In genomic region chr9:127936347-127936852, GRCh38 we compare ENCODE assay signal across 1 cellular context.
TF ChIP-seq lines count a peak whose summit lies in the region.

No MANE protein-coding gene starts in this region.

TF ChIP-seq in H1, 55 proteins besides CTCF, POLR2A, EP300 and RAD21:
- TF ChIP-seq TBP (IDR thresholded peaks at IDR 0.05; ENCODE audit: low read depth, low read length) (no peak), SRF (IDR thresholded peaks at IDR 0.05; ENCODE audit: low read depth, low read length) (no peak), ZNF274 (IDR thresholded peaks at IDR 0.05; ENCODE audit: borderline replicate concordance, extremely low read depth, low read length) (no peak), SIN3A (conservative IDR thresholded peaks at IDR 0.05 in 1 of 2, IDR thresholded peaks at IDR 0.05 in 1 of 2; ENCODE audit: low read depth in 1 of 2, low read length in 2 of 2) (no peak), RNF2 (IDR thresholded peaks at IDR 0.05; ENCODE audit: borderline replicate concordance, low read depth, low read length, missing control alignments, poor library complexity, severe bottlenecking) (no peak), TCF12 (IDR thresholded peaks at IDR 0.05; ENCODE audit: low read depth, low read length) (no peak), SP1 (IDR thresholded peaks at IDR 0.05; ENCODE audit: low read depth, low read length) (no peak), JUN (IDR thresholded peaks at IDR 0.05; ENCODE audit: low read depth, low read length) (no peak), HDAC6 (IDR thresholded peaks at IDR 0.05; ENCODE audit: low read depth, low read length) (no peak), E2F6 (IDR thresholded peaks at IDR 0.05) (no peak), BCL11A (IDR thresholded peaks at IDR 0.05; ENCODE audit: low read depth in 2 of 2, low read length in 2 of 2) (no peak), CREB1 (IDR thresholded peaks at IDR 0.05) (no peak), NANOG (IDR thresholded peaks at IDR 0.05; ENCODE audit: insufficient read depth, low read depth, low read length, poor library complexity, severe bottlenecking) (no peak), ATF2 (IDR thresholded peaks at IDR 0.05; ENCODE audit: low read length) (no peak), SAP30 (IDR thresholded peaks at IDR 0.05; ENCODE audit: insufficient read depth, insufficient replicate concordance, low read length) (no peak), SIRT6 (IDR thresholded peaks at IDR 0.05; ENCODE audit: low read length) (no peak), RBBP5 (IDR thresholded peaks at IDR 0.05; ENCODE audit: borderline replicate concordance, low read depth, low read length) (no peak), YY1 (IDR thresholded peaks at IDR 0.05; ENCODE audit: low read depth, low read length) (no peak)
- TF ChIP-seq, protein P1, sequence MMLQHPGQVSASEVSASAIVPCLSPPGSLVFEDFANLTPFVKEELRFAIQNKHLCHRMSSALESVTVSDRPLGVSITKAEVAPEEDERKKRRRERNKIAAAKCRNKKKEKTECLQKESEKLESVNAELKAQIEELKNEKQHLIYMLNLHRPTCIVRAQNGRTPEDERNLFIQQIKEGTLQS (IDR thresholded peaks at IDR 0.05; ENCODE audit: insufficient read depth, low read depth, low read length), result no peak
